ENCODE assay signal across 21 cellular contexts in genomic region chr19:10713317-10713716, GRCh38. TPM values are rescaled to one million over a fixed set of nuclear protein-coding genes. Genes with fewer than 3 reads are reported as not detected.
DNase-seq lines count a peak whose midpoint lies in the region; ATAC-seq and TF ChIP-seq lines count a peak whose summit lies in the region.
"Had no signal": no experiment of that assay in that cellular context is flagged by ENCODE, and none has a peak within 500 bp of the region (broad histone marks: within the 10 kb centered on the region; RNA-seq: fewer than 3 reads in every experiment).

No MANE protein-coding gene starts in this region.

- CTCF ChIA-PET in activated naive CD4-positive, alpha-beta T cell treated with anti-CD3 and anti-CD28 coated beads for 36 hours (lab: Charles Lee), result interaction anchor here (1.0 to 6.6 kb wide), 3 partner anchors 11 to 151 kb away, joined by 4 to 99 read pairs (median 5); no protein-coding TSS in a partner anchor

- no peak for ATAC-seq in HG03342 (IDR thresholded peaks at IDR 0.05; ENCODE audit: unreplicated experiment)
- ATAC-seq: right cardiac atrium, T-cell had no signal

- H3K36me3 Mint-ChIP-seq in activated naive CD4-positive, alpha-beta T cell treated with anti-CD3 and anti-CD28 coated beads for 36 hours (ENCODE audit: low read depth), result peaks cover 18% of the 10 kb centered on the region
- H3K36me3 Mint-ChIP-seq in type B pancreatic cell, result peaks cover 3% of the 10 kb centered on the region

- H3K27me3 Mint-ChIP-seq in activated naive CD4-positive, alpha-beta T cell treated with anti-CD3 and anti-CD28 coated beads for 36 hours (ENCODE audit: low read depth), result no peaks in the 10 kb centered on the region
- H3K27me3 Mint-ChIP-seq in type B pancreatic cell, result no peaks in the 10 kb centered on the region
- H3K27me3 Mint-ChIP-seq: T-cell had no signal

- DNase-seq in activated naive CD4-positive, alpha-beta T cell treated with anti-CD3 and anti-CD28 coated beads for 36 hours, result peak; percentile 48
- no peak for DNase-seq in activated naive CD4-positive, alpha-beta T cell treated with anti-CD3 and anti-CD28 coated beads, Interleukin-2, amount 50 U/mL, for 16 hours
- DNase-seq in NCI-H510A treated with DMSO at 0.1 percent for 48 hours (lab: John Stamatoyannopoulos, UW), result peak; percentile 75
- DNase-seq in kidney tubule cell (ENCODE audit: low spot score), result peak; percentile 30
- DNase-seq in type B pancreatic cell (ENCODE audit: extremely low spot score, unreplicated experiment), result no peak
- no peak for DNase-seq in HuH-7 (ENCODE audit: low spot score)
- DNase-seq in OCI-M1 (lab: John Stamatoyannopoulos, UW), result no peak
- DNase-seq: activated CD4-positive, alpha-beta T cell treated with anti-CD3 and anti-CD28 coated beads, Interleukin-2, amount 50 U/mL, for 48 hours; activated T-cell treated with anti-CD3 and anti-CD28 coated beads for 4 hours; aorta; central memory CD4-positive, alpha-beta T cell; DMS79 treated with DMSO at 0.1 percent for 48 hours; dorsolateral prefrontal cortex; NCI-H1048; NCI-H748 treated with DMSO at 0.1 percent for 48 hours; ovary; right cardiac atrium; SHP77 treated with DMSO at 0.1 percent for 48 hours; stimulated activated CD4-positive, alpha-beta T cell treated with anti-CD3 and anti-CD28 coated beads, Interleukin-15, amount 100 ng/mL, for 24 hours had no signal

- H3K4me3 Mint-ChIP-seq in activated naive CD4-positive, alpha-beta T cell treated with anti-CD3 and anti-CD28 coated beads for 36 hours, result no peak overlapping the region
- no peak overlapping the region for H3K4me3 Mint-ChIP-seq in type B pancreatic cell

- intact Hi-C loops in activated naive CD4-positive, alpha-beta T cell treated with anti-CD3 and anti-CD28 coated beads for 36 hours (cut with micrococcal nuclease), result no loop called here

- H3K9me3 Mint-ChIP-seq in activated naive CD4-positive, alpha-beta T cell treated with anti-CD3 and anti-CD28 coated beads for 36 hours, result no peaks in the 10 kb centered on the region
- H3K9me3 Mint-ChIP-seq in type B pancreatic cell, result no peaks in the 10 kb centered on the region
- H3K9me3 Mint-ChIP-seq: T-cell had no signal

- peaks cover 4% of the 10 kb centered on the region for H3K4me1 Mint-ChIP-seq in activated naive CD4-positive, alpha-beta T cell treated with anti-CD3 and anti-CD28 coated beads for 36 hours (ENCODE audit: low read depth)
- peaks cover 4% of the 10 kb centered on the region for H3K4me1 Mint-ChIP-seq in type B pancreatic cell (ENCODE audit: unreplicated experiment)

- no peak for TF ChIP-seq CTCF in type B pancreatic cell (conservative IDR thresholded peaks at IDR 0.05)

- H3K27ac Mint-ChIP-seq in activated naive CD4-positive, alpha-beta T cell treated with anti-CD3 and anti-CD28 coated beads for 36 hours, result peak overlapping the region; percentile 11
- H3K27ac Mint-ChIP-seq in type B pancreatic cell, result peak overlapping the region; percentile 72
- H3K27ac Mint-ChIP-seq: T-cell had no signal

RNA-seq across cellular contexts. Expression of gene DNM2, which starts 4.6 kb away (rescaled TPM):
- total RNA-seq in activated naive CD4-positive, alpha-beta T cell treated with anti-CD3 and anti-CD28 coated beads for 36 hours, result 100 to 1,000 TPM; 144 to 148 TPM
- total RNA-seq in type B pancreatic cell (ENCODE audit: low replicate concordance), result 119 and 123 TPM in 2 replicates

RNA-seq across cellular contexts. Expression of gene QTRT1, which starts 12.1 kb away (rescaled TPM):
- total RNA-seq in activated naive CD4-positive, alpha-beta T cell treated with anti-CD3 and anti-CD28 coated beads for 36 hours, result 10 to 100 TPM; 48.9 to 51.3 TPM
- 39.2 and 67.7 TPM in 2 replicates for total RNA-seq in type B pancreatic cell (ENCODE audit: low replicate concordance)

RNA-seq across cellular contexts. Expression of gene ILF3, which starts 59.2 kb away (rescaled TPM):
- total RNA-seq in activated naive CD4-positive, alpha-beta T cell treated with anti-CD3 and anti-CD28 coated beads for 36 hours, result 100 to 1,000 TPM; 399 to 408 TPM
- total RNA-seq in type B pancreatic cell (ENCODE audit: low replicate concordance), result 297 and 524 TPM in 2 replicates

Comparison
In these comparisons a context has a peak if more than half of its experiments do, and no peak if none do; other contexts are left out.
1. DNase-seq: peak in activated naive CD4-positive, alpha-beta T cell treated with anti-CD3 and anti-CD28 coated beads for 36 hours (single experiment), NCI-H510A treated with DMSO at 0.1 percent for 48 hours (single experiment) and kidney tubule cell (single experiment); none in activated naive CD4-positive, alpha-beta T cell treated with anti-CD3 and anti-CD28 coated beads, Interleukin-2, amount 50 U/mL, for 16 hours (single experiment), type B pancreatic cell (single experiment), HuH-7 (single experiment) and OCI-M1 (single experiment).